Comparison of ENCODE assay signal across 28 cellular contexts in genomic region chr17:44082206-44082605, GRCh38. TPM values are rescaled to one million over a fixed set of nuclear protein-coding genes. Genes with fewer than 3 reads are reported as not detected.
A peak's percentile ranks its signal among the peaks of the same experiment; 100 is the strongest.
DNase-seq lines count a peak whose midpoint lies in the region; ATAC-seq and TF ChIP-seq lines count a peak whose summit lies in the region.
"Had no signal": no experiment of that assay in that cellular context is flagged by ENCODE, and none has a peak within 500 bp of the region (broad histone marks: within the 10 kb centered on the region; RNA-seq: fewer than 3 reads in every experiment).

No MANE protein-coding gene starts in this region.

- H3K27me3 ChIP-seq in neural progenitor cell (no peaks in the 10 kb centered on the region), testis (no peaks in the 10 kb centered on the region)
- H3K27me3 ChIP-seq: Peyer's patch, tibial nerve had no signal

- H3K36me3 ChIP-seq in neural progenitor cell: no peaks in the 10 kb centered on the region
- H3K36me3 ChIP-seq in testis (ENCODE audit: low read depth, missing control alignments): no peaks in the 10 kb centered on the region

- no peak for ATAC-seq in stimulated activated naive CD8-positive, alpha-beta T cell treated with anti-CD3 and anti-CD28 coated beads, Interleukin-15, Interleukin-2, amounts not matched to agents 100 U/mL and 50 U/mL, for 24 hours
- ATAC-seq in effector memory CD8-positive, alpha-beta T cell (replicated peaks): peak; percentile 45
- ATAC-seq in HG02938 (IDR thresholded peaks at IDR 0.05; ENCODE audit: unreplicated experiment): no peak
- ATAC-seq in GM21737 (IDR thresholded peaks at IDR 0.05; ENCODE audit: unreplicated experiment): no peak
- ATAC-seq: activated T-cell treated with anti-CD3 and anti-CD28 coated beads, Interleukin-2, amount 50 U/mL, for 4 hours; stimulated activated naive B cell treated with anti-CD40 and anti-IgM and Interleukin-4, amounts not matched to agents 10 μg/mL and 1 μg/mL and 100 μg/mL, for 72 hours had no signal

- peaks cover 28% of the 10 kb centered on the region for H3F3A ChIP-seq in neural progenitor cell (ENCODE audit: low read depth)

- no peak overlapping the region for H2AFZ ChIP-seq in neural progenitor cell (replicated peaks)

- no peak overlapping the region for H3K4me2 ChIP-seq in neural progenitor cell

- peaks cover 10% of the 10 kb centered on the region for H3K36me3 Mint-ChIP-seq in stimulated activated naive CD8-positive, alpha-beta T cell treated with anti-CD3 and anti-CD28 coated beads, Interleukin-15, Interleukin-2, amounts not matched to agents 100 ng/mL and 50 ng/mL, for 24 hours (ENCODE audit: low read depth)
- H3K36me3 Mint-ChIP-seq in effector memory CD8-positive, alpha-beta T cell (ENCODE audit: insufficient read depth): peaks cover 57% of the 10 kb centered on the region
- H3K36me3 Mint-ChIP-seq in neural progenitor cell: peaks cover 29% of the 10 kb centered on the region

- peak overlapping the region; percentile 71 for H3K27ac Mint-ChIP-seq in stimulated activated naive CD8-positive, alpha-beta T cell treated with anti-CD3 and anti-CD28 coated beads, Interleukin-15, Interleukin-2, amounts not matched to agents 100 ng/mL and 50 ng/mL, for 24 hours
- peak overlapping the region; percentile 13 to 91 for H3K27ac Mint-ChIP-seq in effector memory CD8-positive, alpha-beta T cell
- peak overlapping the region; percentile 53 for H3K27ac Mint-ChIP-seq in neural progenitor cell

- WGBS in testis, 2 donors: 88 to 92% methylated on average over 13 of the region's 13 CpGs

- no peak overlapping the region for H3K4me3 ChIP-seq in neural progenitor cell
- no peak overlapping the region for H3K4me3 ChIP-seq in testis
- H3K4me3 ChIP-seq: Peyer's patch, tibial nerve had no signal

- intact Hi-C loops in testis (cut with DNase I; ENCODE audit: low total_unique reads): no loop called here

- TF ChIP-seq POLR2A in testis (IDR thresholded peaks at IDR 0.05): no peak

- no peaks in the 10 kb centered on the region for H3K9me3 Mint-ChIP-seq in stimulated activated naive CD8-positive, alpha-beta T cell treated with anti-CD3 and anti-CD28 coated beads, Interleukin-15, Interleukin-2, amounts not matched to agents 100 ng/mL and 50 ng/mL, for 24 hours
- H3K9me3 Mint-ChIP-seq in effector memory CD8-positive, alpha-beta T cell: no peaks in the 10 kb centered on the region
- H3K9me3 Mint-ChIP-seq in neural progenitor cell: no peaks in the 10 kb centered on the region
- H3K9me3 Mint-ChIP-seq: activated T-cell treated with anti-CD3 and anti-CD28 coated beads, Interleukin-2, amount 50 U/mL, for 4 hours; stimulated activated naive B cell treated with anti-CD40 and anti-IgM and Interleukin-4, amounts not matched to agents 10 μg/mL and 1 μg/mL and 100 μg/mL, for 72 hours had no signal

- no peaks in the 10 kb centered on the region for H4K20me1 ChIP-seq in neural progenitor cell (ENCODE audit: low read depth)

- TF ChIP-seq CTCF in neural progenitor cell (IDR thresholded peaks at IDR 0.05) (no peak), testis (IDR thresholded peaks at IDR 0.05) (no peak)

- no peak overlapping the region for H3K27ac ChIP-seq in neural progenitor cell
- no peak overlapping the region for H3K27ac ChIP-seq in testis
- H3K27ac ChIP-seq: Peyer's patch, tibial nerve had no signal

- no peaks in the 10 kb centered on the region for H3K27me3 Mint-ChIP-seq in stimulated activated naive CD8-positive, alpha-beta T cell treated with anti-CD3 and anti-CD28 coated beads, Interleukin-15, Interleukin-2, amounts not matched to agents 100 ng/mL and 50 ng/mL, for 24 hours
- H3K27me3 Mint-ChIP-seq in effector memory CD8-positive, alpha-beta T cell: no peaks in the 10 kb centered on the region
- peaks cover 6% of the 10 kb centered on the region for H3K27me3 Mint-ChIP-seq in neural progenitor cell (ENCODE audit: insufficient read depth, low read depth)
- H3K27me3 Mint-ChIP-seq: stimulated activated naive B cell treated with anti-CD40 and anti-IgM and Interleukin-4, amounts not matched to agents 10 μg/mL and 1 μg/mL and 100 μg/mL, for 72 hours had no signal

- H3K9me3 ChIP-seq in neural progenitor cell (ENCODE audit: low read depth) (no peaks in the 10 kb centered on the region), testis (no peaks in the 10 kb centered on the region)
- H3K9me3 ChIP-seq: Peyer's patch, tibial nerve had no signal

- no peak overlapping the region for H3K9ac ChIP-seq in neural progenitor cell

- no peak overlapping the region for H3K4me3 Mint-ChIP-seq in stimulated activated naive CD8-positive, alpha-beta T cell treated with anti-CD3 and anti-CD28 coated beads, Interleukin-15, Interleukin-2, amounts not matched to agents 100 ng/mL and 50 ng/mL, for 24 hours
- peak overlapping the region in 1 of 2 donors; percentile 56 for H3K4me3 Mint-ChIP-seq in effector memory CD8-positive, alpha-beta T cell
- no peak overlapping the region for H3K4me3 Mint-ChIP-seq in neural progenitor cell
- H3K4me3 Mint-ChIP-seq: activated T-cell treated with anti-CD3 and anti-CD28 coated beads, Interleukin-2, amount 50 U/mL, for 4 hours; stimulated activated naive B cell treated with anti-CD40 and anti-IgM and Interleukin-4, amounts not matched to agents 10 μg/mL and 1 μg/mL and 100 μg/mL, for 72 hours had no signal

- no peak for DNase-seq in stimulated activated naive CD8-positive, alpha-beta T cell treated with anti-CD3 and anti-CD28 coated beads, Interleukin-15, Interleukin-2, amounts not matched to agents 100 U/mL and 50 U/mL, for 24 hours
- no peak for DNase-seq in effector memory CD8-positive, alpha-beta T cell
- DNase-seq in neural progenitor cell (ENCODE audit: low spot score) (no peak), Kasumi-1 (lab: John Stamatoyannopoulos, UW) (no peak), testis (no peak)
- DNase-seq: ACHN; activated CD4-positive, alpha-beta T cell treated with anti-CD3 and anti-CD28 coated beads for 4 hours; activated naive CD4-positive, alpha-beta T cell treated with anti-CD3 and anti-CD28 coated beads, Interleukin-2, amount 50 U/mL, for 16 hours; activated T-cell treated with anti-CD3 and anti-CD28 coated beads, Interleukin-2, amount 50 U/mL, for 4 hours; central memory CD4-positive, alpha-beta T cell; GF-D8; H7; head of caudate nucleus; Karpas-422; mammary epithelial cell; MV-4-11; NCI-H510A; NK-92 treated with Interleukin-12 subunit alpha and Interleukin-12 subunit beta, amount 100 ng/mL, for 24 hours; occipital lobe; Peyer's patch; small intestine; stimulated activated CD4-positive, alpha-beta T cell treated with anti-CD3 and anti-CD28 coated beads, Interleukin-2, amount 100 ng/mL, for 24 hours; stimulated activated naive B cell treated with anti-CD40 and anti-IgM and Interleukin-4, amounts not matched to agents 10 μg/mL and 1 μg/mL and 100 μg/mL, for 72 hours; T-helper 2 cell had no signal

- peaks cover 23% of the 10 kb centered on the region for H3K4me1 ChIP-seq in neural progenitor cell
- peaks cover 9% of the 10 kb centered on the region for H3K4me1 ChIP-seq in testis

- peaks cover 15% of the 10 kb centered on the region for H3K4me1 Mint-ChIP-seq in stimulated activated naive CD8-positive, alpha-beta T cell treated with anti-CD3 and anti-CD28 coated beads, Interleukin-15, Interleukin-2, amounts not matched to agents 100 ng/mL and 50 ng/mL, for 24 hours (ENCODE audit: low read depth)
- peaks cover 0 to 13% of the 10 kb centered on the region in 2 donors for H3K4me1 Mint-ChIP-seq in effector memory CD8-positive, alpha-beta T cell (ENCODE audit: low read depth in 2 of 2)
- H3K4me1 Mint-ChIP-seq in neural progenitor cell: peaks cover 46% of the 10 kb centered on the region

- no peaks in the 10 kb centered on the region for H3K79me2 ChIP-seq in neural progenitor cell (ENCODE audit: low read depth)

RNA-seq across cellular contexts. Expression of gene G6PC3, which starts 11.7 kb away (rescaled TPM):
- total RNA-seq in neural progenitor cell (ENCODE audit: low replicate concordance) (16.6 and 55.1 TPM in 2 replicates), testis (10 to 100 TPM; 58.0 to 85.5 TPM)
- 109 TPM for polyA plus RNA-seq in testis (ENCODE audit: insufficient read depth, low read depth, low replicate concordance)

RNA-seq across cellular contexts. Expression of gene LSM12, which starts 15.7 kb away (rescaled TPM):
- total RNA-seq in neural progenitor cell (ENCODE audit: low replicate concordance) (69.6 and 76.7 TPM in 2 replicates), testis (10 to 100 TPM; 52.7 to 74.4 TPM)
- polyA plus RNA-seq in testis (ENCODE audit: insufficient read depth, low read depth, low replicate concordance): 57.6 TPM

RNA-seq across cellular contexts. Expression of gene HDAC5, which starts 41.2 kb away (rescaled TPM):
- total RNA-seq in neural progenitor cell (ENCODE audit: low replicate concordance) (23.6 and 71.0 TPM in 2 replicates), testis (100 to 1,000 TPM in 1 of 2 donors, 10 to 100 TPM in 1; 94.1 to 141 TPM)
- polyA plus RNA-seq in testis (ENCODE audit: insufficient read depth, low read depth, low replicate concordance): 43.3 TPM

RNA-seq across cellular contexts. Expression of gene HROB, which starts 59.5 kb away (rescaled TPM):
- total RNA-seq in neural progenitor cell (ENCODE audit: low replicate concordance): 6.5 and 11.0 TPM in 2 replicates
- total RNA-seq in testis: 10 to 100 TPM; 20.0 to 20.2 TPM
- 22.7 TPM for polyA plus RNA-seq in testis (ENCODE audit: insufficient read depth, low read depth, low replicate concordance)
